Comparison of ENCODE assay signal across 9 cellular contexts in the genomic region with DNA sequence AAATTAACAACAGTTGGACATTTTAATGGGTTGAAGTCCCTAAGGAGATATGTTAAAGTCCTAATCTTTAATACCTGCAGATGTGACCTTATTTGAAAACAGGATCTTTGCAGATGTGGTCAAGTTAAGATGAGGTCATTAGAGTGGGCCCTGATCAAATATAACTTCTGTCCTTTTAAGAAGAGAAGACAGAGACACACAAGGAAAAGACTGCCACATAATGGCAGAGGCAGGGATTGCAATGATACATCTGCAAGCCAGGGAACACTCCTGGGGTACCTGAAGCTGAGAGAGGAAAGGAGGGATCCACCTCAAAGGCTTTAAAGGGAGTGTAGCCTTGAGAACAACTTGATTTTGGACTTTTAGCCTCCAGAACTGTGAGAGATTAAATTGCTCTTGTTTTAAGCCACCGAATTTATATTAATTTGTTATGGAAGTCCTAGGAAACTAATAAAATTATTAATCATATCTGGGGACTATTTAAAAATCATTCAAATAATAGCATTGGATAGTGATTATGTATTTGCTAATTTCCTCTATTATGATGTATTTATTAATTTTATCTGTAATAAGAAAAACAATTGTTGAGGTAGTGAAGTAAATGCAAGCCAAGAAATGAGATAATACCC.
DNase-seq lines count a peak whose midpoint lies in the region; ATAC-seq, FAIRE-seq and TF ChIP-seq lines count a peak whose summit lies in the region.
"Had no signal": no experiment of that assay in that cellular context is flagged by ENCODE, and none has a peak within 500 bp of the region (broad histone marks: within the 10 kb centered on the region; RNA-seq: fewer than 3 reads in every experiment).

No MANE protein-coding gene starts in this region.

- peak; percentile 75 for ATAC-seq in GM21576 (IDR thresholded peaks at IDR 0.05; ENCODE audit: unreplicated experiment)
- no peak for ATAC-seq in naive thymus-derived CD4-positive, alpha-beta T cell
- ATAC-seq in GM21515 (IDR thresholded peaks at IDR 0.05; ENCODE audit: unreplicated experiment): no peak

- H3K4me1 Mint-ChIP-seq in naive thymus-derived CD4-positive, alpha-beta T cell: no peaks in the 10 kb centered on the region

- no peaks in the 10 kb centered on the region for H3K27me3 Mint-ChIP-seq in naive thymus-derived CD4-positive, alpha-beta T cell

- H3K9me3 ChIP-seq in naive thymus-derived CD4-positive, alpha-beta T cell (ENCODE audit: control insufficient read depth in 2 of 3, low read length in 3 of 3): no peaks in the 10 kb centered on the region

- no peaks in the 10 kb centered on the region for H3K36me3 Mint-ChIP-seq in naive thymus-derived CD4-positive, alpha-beta T cell
- H3K36me3 Mint-ChIP-seq: mesothelial cell of epicardium had no signal

- no peaks in the 10 kb centered on the region for H3K27me3 ChIP-seq in bronchial epithelial cell (ENCODE audit: control insufficient read depth, insufficient read depth, low read length)
- no peaks in the 10 kb centered on the region for H3K27me3 ChIP-seq in naive thymus-derived CD4-positive, alpha-beta T cell (ENCODE audit: control insufficient read depth in 2 of 2, insufficient read depth in 2 of 2, low read length in 2 of 2)

- H3K9me3 Mint-ChIP-seq in naive thymus-derived CD4-positive, alpha-beta T cell: peaks cover 0 to 12% (median 0%) of the 10 kb centered on the region in 11 donors
- H3K9me3 Mint-ChIP-seq: mesothelial cell of epicardium had no signal

- DNase-seq in G401 (ENCODE audit: low spot score) (peak; percentile 10), MV-4-11 (lab: John Stamatoyannopoulos, UW) (peak; percentile 3), bronchial epithelial cell (ENCODE audit: low read depth) (peak; percentile 35), non-pigmented ciliary epithelial cell (ENCODE audit: low read depth) (peak; percentile 17), NCI-H1092 treated with DMSO at 0.1 percent for 48 hours (lab: John Stamatoyannopoulos, UW) (no peak)
- DNase-seq in naive thymus-derived CD4-positive, alpha-beta T cell: no peak

- intact Hi-C loops in naive thymus-derived CD4-positive, alpha-beta T cell (cut with micrococcal nuclease): no loop called here

- in situ Hi-C loops in G401 (cut with HindIII; ENCODE audit: low sequenced_read_pairs): no loop called here

- no peak overlapping the region for H3K4me3 ChIP-seq in bronchial epithelial cell (ENCODE audit: low read depth, low read length)
- H3K4me3 ChIP-seq in naive thymus-derived CD4-positive, alpha-beta T cell (ENCODE audit: low read length): no peak overlapping the region

- CTCF ChIA-PET in naive thymus-derived CD4-positive, alpha-beta T cell (lab: Charles Lee): no interaction called here

- no peak overlapping the region for H3K27ac Mint-ChIP-seq in naive thymus-derived CD4-positive, alpha-beta T cell
- H3K27ac Mint-ChIP-seq: mesothelial cell of epicardium had no signal

- H3K27ac ChIP-seq in naive thymus-derived CD4-positive, alpha-beta T cell (ENCODE audit: low read depth, low read length): no peak overlapping the region

- H3K4me1 ChIP-seq in naive thymus-derived CD4-positive, alpha-beta T cell (ENCODE audit: control insufficient read depth in 2 of 2, insufficient read depth in 2 of 2, low read length in 2 of 2): no peaks in the 10 kb centered on the region

- TF ChIP-seq CTCF in bronchial epithelial cell (IDR thresholded peaks at IDR 0.05; ENCODE audit: insufficient read depth, low read length, severe bottlenecking): peak; percentile 53

- POLR2A ChIA-PET in naive thymus-derived CD4-positive, alpha-beta T cell (lab: Charles Lee): no interaction called here

- H3K36me3 ChIP-seq in bronchial epithelial cell (ENCODE audit: control insufficient read depth, insufficient read depth, low read length): no peaks in the 10 kb centered on the region
- no peaks in the 10 kb centered on the region for H3K36me3 ChIP-seq in naive thymus-derived CD4-positive, alpha-beta T cell (ENCODE audit: control insufficient read depth in 2 of 3, insufficient read depth in 3 of 3, low read length in 3 of 3)

- FAIRE-seq in bronchial epithelial cell (lab: Jason Lieb, UNC): peak; percentile 43

- no peak overlapping the region for H3K4me3 Mint-ChIP-seq in naive thymus-derived CD4-positive, alpha-beta T cell
- H3K4me3 Mint-ChIP-seq: mesothelial cell of epicardium had no signal

Comparison
In these comparisons a context has a peak if more than half of its experiments do, and no peak if none do; other contexts are left out.
1. DNase-seq: peak in G401 (single experiment), MV-4-11 (single experiment), bronchial epithelial cell (single experiment) and non-pigmented ciliary epithelial cell (single experiment); none in NCI-H1092 treated with DMSO at 0.1 percent for 48 hours (single experiment) and naive thymus-derived CD4-positive, alpha-beta T cell (0 of 9).